1 cellular context compared by ENCODE assay signal in genomic region chr15:78944669-78945407, GRCh38.
TF ChIP-seq lines count a peak whose summit lies in the region.

Gene CTSH, minus strand, starts transcription at chr15:78945046. Its CDS starts 65 bp downstream, at chr15:78944981.

TF ChIP-seq in K562, 482 proteins besides CTCF, POLR2A, EP300 and RAD21 (continued from another document and continues in another):
- no peak for TF ChIP-seq BRF2 (IDR thresholded peaks at IDR 0.05; ENCODE audit: borderline replicate concordance, insufficient read depth, insufficient read length)
- no peak for TF ChIP-seq RBM22 (IDR thresholded peaks at IDR 0.05; ENCODE audit: low read depth, low read length, poor library complexity, severe bottlenecking)
- TF ChIP-seq GATA2 (CRISPR knock-in tag; IDR thresholded peaks at IDR 0.05): 0 out of 2 replicates have a peak, but pooled peaks have one; percentile 15
- TF ChIP-seq PRPF4 (IDR thresholded peaks at IDR 0.05; ENCODE audit: insufficient read depth, low read depth, low read length, poor library complexity, severe bottlenecking): no peak
- TF ChIP-seq ZNF830 (CRISPR knock-in tag; IDR thresholded peaks at IDR 0.05): no peak
- TF ChIP-seq CHD7 (IDR thresholded peaks at IDR 0.05; ENCODE audit: low read depth, low read length): no peak
- no peak for TF ChIP-seq GTF2B (IDR thresholded peaks at IDR 0.05; ENCODE audit: extremely low read depth, insufficient read length)
- no peak; the same call in 1 of the 2 replicates for TF ChIP-seq E2F4 (CRISPR knock-in tag; IDR thresholded peaks at IDR 0.05; ENCODE audit: low read depth)
- no peak for TF ChIP-seq ZHX1 (conservative IDR thresholded peaks at IDR 0.05; ENCODE audit: low read length)
- TF ChIP-seq ZNF668 (CRISPR knock-in tag; IDR thresholded peaks at IDR 0.05): no peak
- no peak for TF ChIP-seq ETS2 (tag; IDR thresholded peaks at IDR 0.05; ENCODE audit: borderline replicate concordance, poor library complexity, severe bottlenecking)
- TF ChIP-seq SNRNP70 (optimal IDR thresholded peaks at IDR 0.05; ENCODE audit: low read depth, low read length): no peak
- TF ChIP-seq NUFIP1 (IDR thresholded peaks at IDR 0.05; ENCODE audit: partially characterized antibody): no peak
- TF ChIP-seq ELK1 (CRISPR knock-in tag; IDR thresholded peaks at IDR 0.05): no peak
- TF ChIP-seq FOXA3 (CRISPR knock-in tag; conservative IDR thresholded peaks at IDR 0.05 in 1 of 2, IDR thresholded peaks at IDR 0.05 in 1 of 2): no peak
- TF ChIP-seq PPARD (CRISPR knock-in tag; IDR thresholded peaks at IDR 0.05): no peak
- TF ChIP-seq ZNF398 (CRISPR knock-in tag; IDR thresholded peaks at IDR 0.05): no peak
- TF ChIP-seq E4F1 (CRISPR knock-in tag; IDR thresholded peaks at IDR 0.05; ENCODE audit: borderline replicate concordance): no peak
- no peak for TF ChIP-seq PBX2 (CRISPR knock-in tag; IDR thresholded peaks at IDR 0.05; ENCODE audit: low read depth)
- no peak for TF ChIP-seq PBX2 (tag; conservative IDR thresholded peaks at IDR 0.05; ENCODE audit: low read depth)
- no peak for TF ChIP-seq NR0B1 (IDR thresholded peaks at IDR 0.05; ENCODE audit: partially characterized antibody)
